In genomic region chr13:24180743-24181384, GRCh38 we compare ENCODE assay signal across 2 cellular contexts.
TF ChIP-seq lines count a peak whose summit lies in the region.

No MANE protein-coding gene starts in this region.

TF ChIP-seq in SK-N-SH treated with all-trans-retinoic acid at 6 μM for 48 hours, 23 proteins besides CTCF, POLR2A, EP300 and RAD21:
- no peak for TF ChIP-seq OSR1 (CRISPR knock-in tag; IDR thresholded peaks at IDR 0.05)
- no peak for TF ChIP-seq ZNF565 (CRISPR knock-in tag; conservative IDR thresholded peaks at IDR 0.05; ENCODE audit: low read depth)
- no peak for TF ChIP-seq BACH2 (CRISPR knock-in tag; IDR thresholded peaks at IDR 0.05; ENCODE audit: borderline replicate concordance)
- no peak for TF ChIP-seq CSRNP3 (CRISPR knock-in tag; IDR thresholded peaks at IDR 0.05)

TF ChIP-seq in endothelial cell of umbilical vein, 7 proteins besides CTCF, POLR2A, EP300 and RAD21:
- no peak for TF ChIP-seq JUN (IDR thresholded peaks at IDR 0.05; ENCODE audit: borderline replicate concordance, insufficient read depth, insufficient read length, low read depth)
- TF ChIP-seq MAX (IDR thresholded peaks at IDR 0.05; ENCODE audit: insufficient read depth, insufficient read length) = no peak
- TF ChIP-seq POLR2AphosphoS5 (IDR thresholded peaks at IDR 0.05; ENCODE audit: insufficient read depth, low read depth, low read length) = no peak
- TF ChIP-seq MYC (IDR thresholded peaks at IDR 0.05; ENCODE audit: low read depth, low read length) = no peak
- TF ChIP-seq FOS (IDR thresholded peaks at IDR 0.05; ENCODE audit: borderline replicate concordance, insufficient read depth, low read length) = no peak
- TF ChIP-seq GATA2 (IDR thresholded peaks at IDR 0.05; ENCODE audit: insufficient read depth, insufficient read length, low read depth, low read length) = no peak
- TF ChIP-seq EZH2 (IDR thresholded peaks at IDR 0.05; ENCODE audit: borderline replicate concordance, low read depth, low read length, severe bottlenecking) = no peak
TF ChIP-seq in endothelial cell of umbilical vein: peak in this region for 0.
